Comparison of ENCODE assay signal across 2 cellular contexts in the genomic region with DNA sequence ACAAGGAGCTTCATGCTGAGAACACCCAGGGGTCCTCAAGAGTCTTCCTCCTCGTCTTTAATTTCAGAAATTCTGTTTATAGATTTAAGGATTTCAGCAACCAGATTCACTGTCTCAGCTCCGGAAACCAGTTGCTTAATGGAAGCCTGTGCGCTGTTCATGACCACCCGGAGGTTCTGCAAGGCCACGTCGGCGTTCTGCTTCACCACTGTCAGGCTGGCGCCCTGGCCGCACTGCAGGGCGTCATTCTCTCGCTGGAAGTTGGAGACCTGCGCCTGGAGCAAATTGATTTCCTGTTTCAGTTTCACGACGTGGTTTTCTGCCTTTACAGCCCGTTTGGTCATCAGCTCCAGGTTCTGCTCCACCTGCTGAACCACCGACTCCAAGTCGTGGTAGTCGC. TPM values are rescaled to one million over a fixed set of nuclear protein-coding genes. Genes with fewer than 3 reads are reported as not detected.
"Had no signal": no experiment of that assay in that cellular context is flagged by ENCODE, and none has a peak within 500 bp of the region (broad histone marks: within the 10 kb centered on the region; RNA-seq: fewer than 3 reads in every experiment).

No MANE protein-coding gene starts in this region.

RNA-seq across cellular contexts. Expression of a gene that starts 23.0 kb away (rescaled TPM):
- total RNA-seq: HT-29; T-helper 1 cell treated with Interleukin-12 subunit alpha and Interleukin-12 subunit beta and Interleukin-4 antibody, amounts not matched to agents 30 ng/mL and 1 ng/mL, for 36 hours had no signal
